In the genomic region with DNA sequence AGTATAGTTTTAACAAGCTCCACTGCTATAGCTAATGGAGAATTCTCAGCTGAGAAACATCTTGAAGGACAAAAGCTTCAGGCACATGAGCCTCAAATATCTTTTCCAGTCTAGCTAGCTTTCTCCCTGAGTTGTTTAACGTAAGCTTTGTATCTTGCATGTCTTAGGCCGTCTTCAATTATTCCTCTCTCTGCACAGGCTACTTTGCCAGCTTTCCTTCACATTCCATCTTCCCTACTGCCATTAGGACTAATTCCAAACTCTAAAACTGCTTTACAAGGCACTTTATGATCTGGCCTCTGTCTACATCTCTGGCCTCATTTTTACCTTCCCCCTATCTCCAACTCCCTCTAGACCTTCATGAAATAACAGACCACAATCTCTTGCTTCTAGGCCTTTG, we compare ENCODE assay signal across 33 cellular contexts.
"Had no signal": no experiment of that assay in that cellular context is flagged by ENCODE, and none has a peak within 500 bp of the region (broad histone marks: within the 10 kb centered on the region; RNA-seq: fewer than 3 reads in every experiment).

No MANE protein-coding gene starts in this region.

- H3K9me3 ChIP-seq: breast epithelium, Peyer's patch, SJSA1 had no signal

- H3K4me3 ChIP-seq: ascending aorta, breast epithelium, Peyer's patch, SJSA1 had no signal

- DNase-seq: activated CD4-positive, alpha-beta memory T cell treated with anti-CD3 and anti-CD28 coated beads, Interleukin-2, amount 10 ng/mL, durations not matched to agents 7 days and 5 days; activated CD4-positive, alpha-beta T cell treated with anti-CD3 and anti-CD28 coated beads for 1 hour; activated CD4-positive, alpha-beta T cell treated with anti-CD3 and anti-CD28 coated beads for 48 hours; activated CD4-positive, CD25-positive, alpha-beta regulatory T cell; activated gamma-delta T cell; activated naive CD4-positive, alpha-beta T cell treated with Interleukin-2 at 50 U/mL for 16 hours; activated naive CD8-positive, alpha-beta T cell treated with anti-CD3 and anti-CD28 coated beads, Interleukin-2, amount 10 ng/mL, durations not matched to agents 7 days and 5 days; activated T-cell treated with anti-CD3 and anti-CD28 coated beads, Interleukin-2, amount 50 U/mL, for 1 hour; activated T-cell treated with anti-CD3 and anti-CD28 coated beads, Interleukin-2, amount 50 U/mL, for 72 hours; amygdala; Kasumi-1; MM.1S; MV-4-11; NCI-H1092; NCI-H1436 treated with DMSO at 0.1 percent for 48 hours; NCI-H1694 treated with DMSO at 0.1 percent for 48 hours; NCI-H2029; NCI-H345; NCI-H524 treated with DMSO at 0.1 percent for 48 hours; NK-92 treated with Interleukin-12 subunit alpha and Interleukin-12 subunit beta, amount 100 ng/mL, for 24 hours; PC-3; Peyer's patch; RPMI8226; SHP77 treated with DMSO at 0.1 percent for 48 hours; SW 1271; T-helper 1 cell; T-helper 2 cell; T-helper 9 cell; WERI-Rb-1 had no signal

- H3K27me3 ChIP-seq: ascending aorta, breast epithelium, Peyer's patch, SJSA1 had no signal

- ATAC-seq: activated T-cell treated with anti-CD3 and anti-CD28 coated beads, Interleukin-2, amount 50 U/mL, for 72 hours; activated T-helper 17 cell treated with anti-CD3 and anti-CD28 coated beads, Interleukin-2, amount 50 U/mL, for 72 hours; PC-3 had no signal

- H3K27ac ChIP-seq: ascending aorta, breast epithelium, Peyer's patch, SJSA1, WERI-Rb-1 had no signal

- H3K36me3 ChIP-seq: ascending aorta, breast epithelium, Peyer's patch, WERI-Rb-1 had no signal

- H3K4me1 ChIP-seq: breast epithelium, Peyer's patch had no signal
